In genomic region chr6:884570-884969, GRCh38 we compare ENCODE assay signal across 23 cellular contexts.
"Had no signal": no experiment of that assay in that cellular context is flagged by ENCODE, and none has a peak within 500 bp of the region (broad histone marks: within the 10 kb centered on the region; RNA-seq: fewer than 3 reads in every experiment).

No MANE protein-coding gene starts in this region.

- H3K9me3 Mint-ChIP-seq: activated CD8-positive, alpha-beta T cell treated with anti-CD3 and anti-CD28 coated beads for 36 hours; activated naive CD8-positive, alpha-beta T cell treated with anti-CD3 and anti-CD28 coated beads, Interleukin-2, amount 10 ng/mL, durations not matched to agents 7 days and 5 days; dendritic cell treated with granulocyte-macrophage colony-stimulating factor and Interleukin-4, amounts not matched to agents 40 ng/mL and 50 ng/mL, for 4 days; mesothelial cell of epicardium had no signal

- H3K4me3 ChIP-seq: breast epithelium, lung, SK-N-MC, suprapubic skin, upper lobe of right lung had no signal

- H3K9me3 ChIP-seq: breast epithelium, suprapubic skin, upper lobe of right lung had no signal

- H3K4me3 Mint-ChIP-seq: activated CD8-positive, alpha-beta T cell treated with anti-CD3 and anti-CD28 coated beads for 36 hours; activated naive CD8-positive, alpha-beta T cell treated with anti-CD3 and anti-CD28 coated beads, Interleukin-2, amount 10 ng/mL, durations not matched to agents 7 days and 5 days; dendritic cell treated with granulocyte-macrophage colony-stimulating factor and Interleukin-4, amounts not matched to agents 40 ng/mL and 50 ng/mL, for 4 days; mesothelial cell of epicardium; naive thymus-derived CD4-positive, alpha-beta T cell had no signal

- H3K27me3 ChIP-seq: breast epithelium, upper lobe of right lung had no signal

- ATAC-seq: activated CD8-positive, alpha-beta T cell treated with anti-CD3 and anti-CD28 coated beads for 36 hours; naive thymus-derived CD4-positive, alpha-beta T cell; upper lobe of right lung had no signal

- H3K36me3 Mint-ChIP-seq: activated naive CD8-positive, alpha-beta T cell treated with anti-CD3 and anti-CD28 coated beads, Interleukin-2, amount 10 ng/mL, durations not matched to agents 7 days and 5 days; mesothelial cell of epicardium; naive thymus-derived CD4-positive, alpha-beta T cell had no signal

- H3K27ac ChIP-seq: breast epithelium, parathyroid adenoma, SK-N-MC, suprapubic skin, upper lobe of right lung had no signal

- DNase-seq: activated CD4-positive, alpha-beta T cell treated with anti-CD3 and anti-CD28 coated beads for 1 hour; activated CD8-positive, alpha-beta T cell treated with anti-CD3 and anti-CD28 coated beads for 36 hours; activated gamma-delta T cell treated with Interleukin-2 at 50 U/mL for 16 hours; activated naive CD8-positive, alpha-beta T cell treated with anti-CD3 and anti-CD28 coated beads, Interleukin-2, amount 10 ng/mL, durations not matched to agents 7 days and 5 days; activated T-cell treated with anti-CD3 and anti-CD28 coated beads, Interleukin-2, amount 50 U/mL, for 48 hours; anterior cingulate cortex; cerebellar nuclear complex; effector memory CD4-positive, alpha-beta T cell; naive thymus-derived CD4-positive, alpha-beta T cell; retina; stimulated activated CD4-positive, alpha-beta T cell treated with anti-CD3 and anti-CD28 coated beads, Interleukin-15, amount 100 ng/mL, for 24 hours; stimulated activated CD4-positive, alpha-beta T cell treated with anti-CD3 and anti-CD28 coated beads, Interleukin-4, amount 100 ng/mL, for 24 hours; stimulated activated naive CD4-positive, alpha-beta T cell treated with Interleukin-2 at 50 U/mL for 16 hours; T-helper 1 cell; T1000; upper lobe of right lung had no signal

- H3K27ac Mint-ChIP-seq: activated CD8-positive, alpha-beta T cell treated with anti-CD3 and anti-CD28 coated beads for 36 hours; activated naive CD8-positive, alpha-beta T cell treated with anti-CD3 and anti-CD28 coated beads, Interleukin-2, amount 10 ng/mL, durations not matched to agents 7 days and 5 days; dendritic cell treated with granulocyte-macrophage colony-stimulating factor and Interleukin-4, amounts not matched to agents 40 ng/mL and 50 ng/mL, for 4 days; mesothelial cell of epicardium; naive thymus-derived CD4-positive, alpha-beta T cell had no signal

- H3K36me3 ChIP-seq: breast epithelium, suprapubic skin, upper lobe of right lung had no signal

- H3K9ac ChIP-seq: parathyroid adenoma had no signal

- H3K4me1 Mint-ChIP-seq: mesothelial cell of epicardium had no signal

- H3K4me1 ChIP-seq: breast epithelium, parathyroid adenoma, suprapubic skin, upper lobe of right lung had no signal
